Comparison of ENCODE assay signal across 25 cellular contexts in genomic region chr1:99886841-99887240, GRCh38. TPM values are rescaled to one million over a fixed set of nuclear protein-coding genes. Genes with fewer than 3 reads are reported as not detected.
DNase-seq lines count a peak whose midpoint lies in the region; FAIRE-seq and TF ChIP-seq lines count a peak whose summit lies in the region.
"Had no signal": no experiment of that assay in that cellular context is flagged by ENCODE, and none has a peak within 500 bp of the region (broad histone marks: within the 10 kb centered on the region; RNA-seq: fewer than 3 reads in every experiment).

No MANE protein-coding gene starts in this region.

- H3K4me3 ChIP-seq in astrocyte of the spinal cord (ENCODE audit: low read depth, low read length): no peak overlapping the region
- H3K4me3 ChIP-seq: hepatocyte, left lung, thyroid gland had no signal

- H3K4me1 Mint-ChIP-seq in HFFc6 (ENCODE audit: low read depth) (peaks cover 16% of the 10 kb centered on the region), osteocyte (ENCODE audit: unreplicated experiment) (no peaks in the 10 kb centered on the region)
- H3K4me1 Mint-ChIP-seq: activated naive CD4-positive, alpha-beta T cell treated with anti-CD3 and anti-CD28 coated beads, Interleukin-2, amount 50 U/mL, for 24 hours; natural killer cell had no signal

- H3K4me3 Mint-ChIP-seq in HFFc6 (no peak overlapping the region), osteocyte (ENCODE audit: unreplicated experiment) (no peak overlapping the region)
- H3K4me3 Mint-ChIP-seq: activated naive CD4-positive, alpha-beta T cell treated with anti-CD3 and anti-CD28 coated beads, Interleukin-2, amount 50 U/mL, for 24 hours; activated T-helper 1 cell treated with anti-CD3 and anti-CD28 coated beads, Interleukin-12 subunit alpha, Interleukin-12 subunit beta, Interleukin-2, Interleukin-4 antibody, amounts not matched to agents 30 ng/mL and 10 ng/mL and 1 ng/mL, durations not matched to agents 14 hours and 24 hours and 36 hours; dendritic cell treated with granulocyte-macrophage colony-stimulating factor and Interleukin-4, amounts not matched to agents 40 ng/mL and 50 ng/mL, for 4 days; natural killer cell; stimulated activated naive CD8-positive, alpha-beta T cell treated with anti-CD3 and anti-CD28 coated beads, Interleukin-15, Interleukin-2, amounts not matched to agents 100 ng/mL and 50 ng/mL, for 24 hours had no signal

- FAIRE-seq in D721Med (lab: Jason Lieb, UNC): peak; percentile 38
- FAIRE-seq: GM19239 had no signal

- no peak for TF ChIP-seq CTCF in D721Med (IDR thresholded peaks at IDR 0.05; ENCODE audit: insufficient read depth, missing control alignments)
- TF ChIP-seq CTCF in HFFc6 (IDR thresholded peaks at IDR 0.05): no peak
- no peak for TF ChIP-seq CTCF in astrocyte of the spinal cord (IDR thresholded peaks at IDR 0.05; ENCODE audit: low read depth, low read length)
- no peak for TF ChIP-seq CTCF in GM13976 (IDR thresholded peaks at IDR 0.05; ENCODE audit: borderline replicate concordance, control extremely low read depth, extremely low read depth, insufficient read depth, missing control alignments)
- no peak for TF ChIP-seq CTCF in osteocyte (IDR thresholded peaks at IDR 0.05)

- H3K9me3 Mint-ChIP-seq in HFFc6 (no peaks in the 10 kb centered on the region), osteocyte (ENCODE audit: unreplicated experiment) (no peaks in the 10 kb centered on the region)
- H3K9me3 Mint-ChIP-seq: activated naive CD4-positive, alpha-beta T cell treated with anti-CD3 and anti-CD28 coated beads, Interleukin-2, amount 50 U/mL, for 24 hours; activated T-helper 1 cell treated with anti-CD3 and anti-CD28 coated beads, Interleukin-12 subunit alpha, Interleukin-12 subunit beta, Interleukin-2, Interleukin-4 antibody, amounts not matched to agents 30 ng/mL and 10 ng/mL and 1 ng/mL, durations not matched to agents 14 hours and 24 hours and 36 hours; dendritic cell treated with granulocyte-macrophage colony-stimulating factor and Interleukin-4, amounts not matched to agents 40 ng/mL and 50 ng/mL, for 4 days; natural killer cell; stimulated activated naive CD8-positive, alpha-beta T cell treated with anti-CD3 and anti-CD28 coated beads, Interleukin-15, Interleukin-2, amounts not matched to agents 100 ng/mL and 50 ng/mL, for 24 hours had no signal

- no peaks in the 10 kb centered on the region for H3K36me3 Mint-ChIP-seq in HFFc6 (ENCODE audit: low read depth)
- H3K36me3 Mint-ChIP-seq in osteocyte (ENCODE audit: unreplicated experiment): peaks cover 26% of the 10 kb centered on the region

- peak overlapping the region; percentile 30 for H3K27ac Mint-ChIP-seq in HFFc6
- no peak overlapping the region for H3K27ac Mint-ChIP-seq in osteocyte (ENCODE audit: unreplicated experiment)
- H3K27ac Mint-ChIP-seq: activated naive CD4-positive, alpha-beta T cell treated with anti-CD3 and anti-CD28 coated beads, Interleukin-2, amount 50 U/mL, for 24 hours; activated T-helper 1 cell treated with anti-CD3 and anti-CD28 coated beads, Interleukin-12 subunit alpha, Interleukin-12 subunit beta, Interleukin-2, Interleukin-4 antibody, amounts not matched to agents 30 ng/mL and 10 ng/mL and 1 ng/mL, durations not matched to agents 14 hours and 24 hours and 36 hours; dendritic cell treated with granulocyte-macrophage colony-stimulating factor and Interleukin-4, amounts not matched to agents 40 ng/mL and 50 ng/mL, for 4 days; stimulated activated naive CD8-positive, alpha-beta T cell treated with anti-CD3 and anti-CD28 coated beads, Interleukin-15, Interleukin-2, amounts not matched to agents 100 ng/mL and 50 ng/mL, for 24 hours had no signal

- DNase-seq in D721Med (ENCODE audit: insufficient read length, low spot score): no peak
- DNase-seq in HFFc6: peak; percentile 4
- DNase-seq in astrocyte of the spinal cord (ENCODE audit: low read depth, low spot score): peak; percentile 2
- peak; percentile 3 for DNase-seq in hepatic stellate cell (ENCODE audit: low spot score)
- DNase-seq in NCI-H1105 (lab: John Stamatoyannopoulos, UW): no peak
- no peak for DNase-seq in GM13976 (ENCODE audit: low spot score)
- DNase-seq in 8988T: no peak
- DNase-seq in osteocyte (ENCODE audit: extremely low spot score, unreplicated experiment): no peak
- DNase-seq: C1 segment of cervical spinal cord; central memory CD4-positive, alpha-beta T cell; left lung; midbrain; natural killer cell; NCI-H1092 treated with DMSO at 0.1 percent for 48 hours; NCI-H2081; NCI-H82; right cardiac atrium; SK-N-SH; thyroid gland had no signal

- in situ Hi-C loops in astrocyte of the spinal cord (cut with HindIII; ENCODE audit: low sequenced_read_pairs) (no loop called here), GM13976 (cut with MboI; ENCODE audit: low sequenced_read_pairs, unreplicated experiment) (no loop called here)

- H3K27me3 Mint-ChIP-seq in HFFc6 (ENCODE audit: insufficient read depth) (no peaks in the 10 kb centered on the region), osteocyte (ENCODE audit: unreplicated experiment) (no peaks in the 10 kb centered on the region)
- H3K27me3 Mint-ChIP-seq: activated naive CD4-positive, alpha-beta T cell treated with anti-CD3 and anti-CD28 coated beads, Interleukin-2, amount 50 U/mL, for 24 hours; dendritic cell treated with granulocyte-macrophage colony-stimulating factor and Interleukin-4, amounts not matched to agents 40 ng/mL and 50 ng/mL, for 4 days; stimulated activated naive CD8-positive, alpha-beta T cell treated with anti-CD3 and anti-CD28 coated beads, Interleukin-15, Interleukin-2, amounts not matched to agents 100 ng/mL and 50 ng/mL, for 24 hours had no signal

RNA-seq across cellular contexts. Expression of gene AGL, which starts 36.7 kb away (rescaled TPM):
- 1 to 10 TPM; 5.8 to 8.2 (median 7.2) TPM for total RNA-seq in HFFc6 (2021; fragmentation: NEBNext Ultra II Directional; extraction: Animal tissue kit (Norgen Biotek cat#: 25700))
- 14.3 and 17.3 TPM in 2 replicates for total RNA-seq in osteocyte

Comparison
In these comparisons a context has a peak if more than half of its experiments do, and no peak if none do; other contexts are left out.
1. DNase-seq: peak in HFFc6 (single experiment), astrocyte of the spinal cord (single experiment) and hepatic stellate cell (single experiment); none in D721Med (single experiment), NCI-H1105 (single experiment), GM13976 (single experiment), 8988T (single experiment) and osteocyte (single experiment).